Comparison of ENCODE assay signal across 7 cellular contexts in the genomic region with DNA sequence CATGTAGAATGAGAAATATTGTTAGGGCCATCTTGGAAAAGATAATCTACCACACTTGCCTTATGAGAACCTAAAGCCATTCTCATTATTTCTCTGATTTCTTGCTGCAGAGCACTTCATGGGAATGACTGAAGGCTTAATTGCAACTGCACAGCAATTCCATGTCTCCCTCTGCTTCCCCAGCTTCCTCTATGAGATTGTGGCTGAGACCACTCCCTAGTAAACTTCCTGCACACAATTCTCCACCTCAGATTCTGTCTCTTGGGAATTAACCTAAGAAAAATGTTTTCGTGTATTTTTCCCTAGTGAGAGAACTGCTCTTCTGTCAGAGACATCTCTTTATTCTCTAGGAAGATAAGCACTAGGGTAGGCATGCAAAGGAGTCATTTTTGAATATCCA. TPM values are rescaled to one million over a fixed set of nuclear protein-coding genes. Genes with fewer than 3 reads are reported as not detected.
"Had no signal": no experiment of that assay in that cellular context is flagged by ENCODE, and none has a peak within 500 bp of the region (broad histone marks: within the 10 kb centered on the region; RNA-seq: fewer than 3 reads in every experiment).

No MANE protein-coding gene starts in this region.

- ATAC-seq: HCT116, HepG2 had no signal

- H3K36me3 Mint-ChIP-seq: IgD-negative memory B cell had no signal

- H3K27ac Mint-ChIP-seq: HFFc6, IgD-negative memory B cell had no signal

- H3K4me3 Mint-ChIP-seq: HFFc6, IgD-negative memory B cell had no signal

- H3K27me3 Mint-ChIP-seq: IgD-negative memory B cell had no signal

- DNase-seq: GM23248, GOT3, H7, HFFc6 had no signal

- H3K9me3 Mint-ChIP-seq: HFFc6, IgD-negative memory B cell had no signal

RNA-seq across cellular contexts. Expression of gene CAMK4, which starts 55.6 kb away (rescaled TPM):
- total RNA-seq: HepG2 had no signal
- polyA plus RNA-seq: HepG2 had no signal
